In the genomic region with DNA sequence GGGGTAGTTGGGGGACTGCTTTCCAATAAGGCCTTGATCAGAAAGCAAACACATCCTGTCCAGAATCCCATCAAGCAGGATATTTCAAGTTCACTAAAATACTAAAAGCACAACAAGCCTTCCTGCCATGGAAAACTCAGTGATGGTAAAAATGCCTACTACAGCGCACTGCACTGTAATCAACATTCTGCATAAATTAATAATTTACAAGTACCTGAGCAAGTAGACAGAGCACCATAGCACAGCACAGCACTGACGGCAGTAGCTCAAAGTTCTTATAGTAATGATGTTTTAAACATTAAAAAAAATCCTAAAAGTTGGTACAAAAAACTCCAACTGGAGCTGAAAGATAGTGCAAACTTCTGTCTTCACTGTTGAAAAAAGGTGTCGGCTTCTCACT, we compare ENCODE assay signal across 26 cellular contexts.
"Had no signal": no experiment of that assay in that cellular context is flagged by ENCODE, and none has a peak within 500 bp of the region (broad histone marks: within the 10 kb centered on the region; RNA-seq: fewer than 3 reads in every experiment).

No MANE protein-coding gene starts in this region.

- H3K36me3 ChIP-seq: ascending aorta, SJCRH30, WERI-Rb-1 had no signal

- H3K27me3 ChIP-seq: ascending aorta, SJCRH30 had no signal

- DNase-seq: activated CD4-positive, alpha-beta T cell treated with anti-CD3 and anti-CD28 coated beads, Interleukin-2, amount 10 ng/mL, durations not matched to agents 24 days and 14 days; activated CD4-positive, alpha-beta T cell treated with anti-CD3 and anti-CD28 coated beads, Interleukin-2, amount 50 U/mL, for 4 hours; activated CD8-positive, alpha-beta T cell treated with anti-CD3 and anti-CD28 coated beads for 36 hours; activated effector memory CD4-positive, alpha-beta T cell treated with anti-CD3 and anti-CD28 coated beads, Interleukin-2, amount 50 U/mL, for 16 hours; activated naive CD4-positive, alpha-beta T cell treated with Interleukin-2 at 50 U/mL for 16 hours; activated naive CD8-positive, alpha-beta T cell treated with anti-CD3 and anti-CD28 coated beads, Interleukin-2, amount 10 ng/mL, durations not matched to agents 7 days and 5 days; activated T-cell treated with anti-CD3 and anti-CD28 coated beads, Interleukin-2, amount 50 U/mL, for 1 hour; activated T-cell treated with anti-CD3 and anti-CD28 coated beads, Interleukin-2, amount 50 U/mL, for 72 hours; amygdala; central memory CD4-positive, alpha-beta T cell; NCI-H1105; NCI-H1417 treated with DMSO at 0.1 percent for 48 hours; NCI-H1694 treated with DMSO at 0.1 percent for 48 hours; NCI-H2029; NCI-H345; NCI-H524 treated with DMSO at 0.1 percent for 48 hours; T1000; WERI-Rb-1 had no signal

- H3K27me3 Mint-ChIP-seq: activated CD4-positive, alpha-beta T cell treated with anti-CD3 and anti-CD28 coated beads, Interleukin-2, amount 10 ng/mL, durations not matched to agents 24 days and 14 days; activated naive CD8-positive, alpha-beta T cell treated with anti-CD3 and anti-CD28 coated beads, Interleukin-2, amount 10 ng/mL, durations not matched to agents 7 days and 5 days; brain had no signal

- H3K36me3 Mint-ChIP-seq: activated naive CD4-positive, alpha-beta T cell treated with anti-CD3 and anti-CD28 coated beads, Interleukin-2, amount 50 U/mL, for 24 hours; activated naive CD8-positive, alpha-beta T cell treated with anti-CD3 and anti-CD28 coated beads, Interleukin-2, amount 10 ng/mL, durations not matched to agents 7 days and 5 days had no signal

- H3K9me3 ChIP-seq: ascending aorta, SJCRH30 had no signal

- H3K4me1 Mint-ChIP-seq: activated CD4-positive, alpha-beta T cell treated with anti-CD3 and anti-CD28 coated beads, Interleukin-2, amount 10 ng/mL, durations not matched to agents 24 days and 14 days; activated naive CD4-positive, alpha-beta T cell treated with anti-CD3 and anti-CD28 coated beads, Interleukin-2, amount 50 U/mL, for 24 hours; activated naive CD8-positive, alpha-beta T cell treated with anti-CD3 and anti-CD28 coated beads, Interleukin-2, amount 10 ng/mL, durations not matched to agents 7 days and 5 days had no signal

- H3K4me3 ChIP-seq: ascending aorta, SJCRH30, SK-N-MC had no signal

- H3K4me3 Mint-ChIP-seq: activated CD4-positive, alpha-beta T cell treated with anti-CD3 and anti-CD28 coated beads, Interleukin-2, amount 10 ng/mL, durations not matched to agents 24 days and 14 days; activated CD8-positive, alpha-beta T cell treated with anti-CD3 and anti-CD28 coated beads for 36 hours; activated naive CD4-positive, alpha-beta T cell treated with anti-CD3 and anti-CD28 coated beads, Interleukin-2, amount 50 U/mL, for 24 hours; activated naive CD8-positive, alpha-beta T cell treated with anti-CD3 and anti-CD28 coated beads, Interleukin-2, amount 10 ng/mL, durations not matched to agents 7 days and 5 days; activated T-cell treated with anti-CD3 and anti-CD28 coated beads, Interleukin-2, amount 50 U/mL, for 72 hours; activated T-helper 17 cell treated with anti-CD3 and anti-CD28 coated beads, Interleukin-2, amount 50 U/mL, for 72 hours; brain had no signal

- H3K27ac ChIP-seq: ascending aorta, KMS-11, SJCRH30, SK-N-MC, WERI-Rb-1 had no signal

- H3K4me2 ChIP-seq: KMS-11 had no signal

- ATAC-seq: activated CD8-positive, alpha-beta T cell treated with anti-CD3 and anti-CD28 coated beads for 36 hours; activated T-cell treated with anti-CD3 and anti-CD28 coated beads, Interleukin-2, amount 50 U/mL, for 72 hours; activated T-helper 17 cell treated with anti-CD3 and anti-CD28 coated beads, Interleukin-2, amount 50 U/mL, for 72 hours; Panc1 had no signal

- H3K4me1 ChIP-seq: ascending aorta had no signal

- H3K9me3 Mint-ChIP-seq: activated CD4-positive, alpha-beta T cell treated with anti-CD3 and anti-CD28 coated beads, Interleukin-2, amount 10 ng/mL, durations not matched to agents 24 days and 14 days; activated CD8-positive, alpha-beta T cell treated with anti-CD3 and anti-CD28 coated beads for 36 hours; activated naive CD4-positive, alpha-beta T cell treated with anti-CD3 and anti-CD28 coated beads, Interleukin-2, amount 50 U/mL, for 24 hours; activated naive CD8-positive, alpha-beta T cell treated with anti-CD3 and anti-CD28 coated beads, Interleukin-2, amount 10 ng/mL, durations not matched to agents 7 days and 5 days; activated T-cell treated with anti-CD3 and anti-CD28 coated beads, Interleukin-2, amount 50 U/mL, for 72 hours; activated T-helper 17 cell treated with anti-CD3 and anti-CD28 coated beads, Interleukin-2, amount 50 U/mL, for 72 hours had no signal

- H3K27ac Mint-ChIP-seq: activated CD4-positive, alpha-beta T cell treated with anti-CD3 and anti-CD28 coated beads, Interleukin-2, amount 10 ng/mL, durations not matched to agents 24 days and 14 days; activated CD8-positive, alpha-beta T cell treated with anti-CD3 and anti-CD28 coated beads for 36 hours; activated naive CD4-positive, alpha-beta T cell treated with anti-CD3 and anti-CD28 coated beads, Interleukin-2, amount 50 U/mL, for 24 hours; activated naive CD8-positive, alpha-beta T cell treated with anti-CD3 and anti-CD28 coated beads, Interleukin-2, amount 10 ng/mL, durations not matched to agents 7 days and 5 days; activated T-cell treated with anti-CD3 and anti-CD28 coated beads, Interleukin-2, amount 50 U/mL, for 72 hours; activated T-helper 17 cell treated with anti-CD3 and anti-CD28 coated beads, Interleukin-2, amount 50 U/mL, for 72 hours; brain had no signal

- H3K9ac ChIP-seq: KMS-11 had no signal
